ENCODE assay signal across 11 cellular contexts in the genomic region with DNA sequence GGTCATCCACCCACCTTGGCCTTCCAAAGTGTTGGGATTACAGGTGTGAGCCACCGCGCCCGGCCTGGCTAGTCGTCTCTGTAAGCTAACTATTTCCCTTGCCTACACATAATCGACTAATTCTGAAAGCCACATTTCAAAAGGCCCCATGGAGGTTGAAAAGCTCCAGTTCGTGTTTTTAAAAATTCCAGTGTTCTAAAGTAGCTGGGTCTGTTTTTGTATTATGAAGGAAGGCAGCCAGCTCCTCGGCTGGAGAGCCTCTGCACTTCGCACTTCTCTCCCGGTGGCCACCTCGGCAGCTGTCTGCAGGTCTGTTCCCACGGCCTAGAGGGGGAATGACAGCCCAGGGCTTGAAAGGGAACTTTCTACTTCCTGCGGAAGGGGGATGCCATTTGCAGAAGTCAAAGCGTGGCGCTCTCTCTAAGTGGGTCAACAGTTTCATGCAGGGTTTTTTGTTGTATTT. TPM values are rescaled to one million over a fixed set of nuclear protein-coding genes. Genes with fewer than 3 reads are reported as not detected.
DNase-seq lines count a peak whose midpoint lies in the region; ATAC-seq and TF ChIP-seq lines count a peak whose summit lies in the region.
"Had no signal": no experiment of that assay in that cellular context is flagged by ENCODE, and none has a peak within 500 bp of the region (broad histone marks: within the 10 kb centered on the region; RNA-seq: fewer than 3 reads in every experiment).

No MANE protein-coding gene starts in this region.

- no peak for TF ChIP-seq POLR2A in Peyer's patch (IDR thresholded peaks at IDR 0.05)

- peak overlapping the region; percentile 50 for H3K27ac Mint-ChIP-seq in activated CD4-positive, alpha-beta T cell treated with anti-CD3 and anti-CD28 coated beads, Interleukin-2, amount 10 ng/mL, durations not matched to agents 7 days and 5 days
- H3K27ac Mint-ChIP-seq in activated naive CD8-positive, alpha-beta T cell treated with anti-CD3 and anti-CD28 coated beads, Interleukin-2, amount 50 U/mL, for 24 hours, result peak overlapping the region; percentile 77

- no peaks in the 10 kb centered on the region for H3K36me3 ChIP-seq in Peyer's patch
- H3K36me3 ChIP-seq: cardiac muscle cell had no signal

- no peak for TF ChIP-seq CTCF in Peyer's patch (IDR thresholded peaks at IDR 0.05)

- no peaks in the 10 kb centered on the region for H3K36me3 Mint-ChIP-seq in activated CD4-positive, alpha-beta T cell treated with anti-CD3 and anti-CD28 coated beads, Interleukin-2, amount 10 ng/mL, durations not matched to agents 7 days and 5 days (ENCODE audit: low read depth)
- H3K36me3 Mint-ChIP-seq in activated naive CD8-positive, alpha-beta T cell treated with anti-CD3 and anti-CD28 coated beads, Interleukin-2, amount 50 U/mL, for 24 hours (ENCODE audit: low read depth), result no peaks in the 10 kb centered on the region

- CTCF ChIA-PET in activated CD4-positive, alpha-beta T cell treated with anti-CD3 and anti-CD28 coated beads, Interleukin-2, amount 10 ng/mL, durations not matched to agents 7 days and 5 days (lab: Charles Lee), result interaction anchor here (0.7 to 7.3 kb wide), 7 partner anchors 11 to 154 kb away, joined by 3 to 82 read pairs (median 40); a partner anchor contains a TSS

- peak; percentile 51 for ATAC-seq in activated naive CD8-positive, alpha-beta T cell treated with anti-CD3 and anti-CD28 coated beads, Interleukin-2, amount 50 U/mL, for 24 hours
- peak; percentile 67 for ATAC-seq in stimulated activated naive CD8-positive, alpha-beta T cell treated with anti-CD3 and anti-CD28 coated beads, Interleukin-15, Interleukin-2, amounts not matched to agents 100 U/mL and 50 U/mL, for 24 hours
- ATAC-seq: activated CD4-positive, CD25-positive, alpha-beta regulatory T cell treated with anti-CD3 and anti-CD28 coated beads, Interleukin-2, amount 50 U/mL, for 24 hours had no signal

- peak; percentile 25 for DNase-seq in activated CD4-positive, alpha-beta T cell treated with anti-CD3 and anti-CD28 coated beads, Interleukin-2, amount 10 ng/mL, durations not matched to agents 7 days and 5 days
- DNase-seq in activated CD4-positive, alpha-beta T cell treated with anti-CD3 and anti-CD28 coated beads for 4 hours, result no peak
- DNase-seq in Peyer's patch (peak in 2 of 3 donors; percentile 69 to 72), NCI-H2227 treated with DMSO at 0.1 percent for 48 hours (lab: John Stamatoyannopoulos, UW) (no peak), HUDEP-2 (lab: John Stamatoyannopoulos, UW; ENCODE audit: unreplicated experiment in 76 of 76) (no peak)
- DNase-seq in activated naive CD8-positive, alpha-beta T cell treated with anti-CD3 and anti-CD28 coated beads, Interleukin-2, amount 50 U/mL, for 24 hours, result peak; percentile 48
- DNase-seq in stimulated activated naive CD8-positive, alpha-beta T cell treated with anti-CD3 and anti-CD28 coated beads, Interleukin-15, Interleukin-2, amounts not matched to agents 100 U/mL and 50 U/mL, for 24 hours, result peak; percentile 52
- no peak for DNase-seq in activated CD4-positive, CD25-positive, alpha-beta regulatory T cell (lab: John Stamatoyannopoulos, UW)
- DNase-seq: NCI-H1436 treated with DMSO at 0.1 percent for 48 hours had no signal

- H3K27me3 Mint-ChIP-seq in activated CD4-positive, alpha-beta T cell treated with anti-CD3 and anti-CD28 coated beads, Interleukin-2, amount 10 ng/mL, durations not matched to agents 7 days and 5 days, result no peaks in the 10 kb centered on the region
- peaks cover 4% of the 10 kb centered on the region for H3K27me3 Mint-ChIP-seq in activated naive CD8-positive, alpha-beta T cell treated with anti-CD3 and anti-CD28 coated beads, Interleukin-2, amount 50 U/mL, for 24 hours

- no peak overlapping the region for H3K4me3 Mint-ChIP-seq in activated CD4-positive, alpha-beta T cell treated with anti-CD3 and anti-CD28 coated beads, Interleukin-2, amount 10 ng/mL, durations not matched to agents 7 days and 5 days
- H3K4me3 Mint-ChIP-seq in activated naive CD8-positive, alpha-beta T cell treated with anti-CD3 and anti-CD28 coated beads, Interleukin-2, amount 50 U/mL, for 24 hours, result peak overlapping the region; percentile 45

- peaks cover 40% of the 10 kb centered on the region for H3K4me1 Mint-ChIP-seq in activated CD4-positive, alpha-beta T cell treated with anti-CD3 and anti-CD28 coated beads, Interleukin-2, amount 10 ng/mL, durations not matched to agents 7 days and 5 days
- H3K4me1 Mint-ChIP-seq in activated naive CD8-positive, alpha-beta T cell treated with anti-CD3 and anti-CD28 coated beads, Interleukin-2, amount 50 U/mL, for 24 hours, result peaks cover 43% of the 10 kb centered on the region

- peaks cover 0 to 22% (median 6%) of the 10 kb centered on the region in 4 donors for H3K4me1 ChIP-seq in Peyer's patch

- H3K27ac ChIP-seq in Peyer's patch, result peak overlapping the region in 2 of 4 donors; percentile 31 to 49
- H3K27ac ChIP-seq: cardiac muscle cell had no signal

- no peaks in the 10 kb centered on the region for H3K27me3 ChIP-seq in Peyer's patch

- no peaks in the 10 kb centered on the region for H3K9me3 Mint-ChIP-seq in activated CD4-positive, alpha-beta T cell treated with anti-CD3 and anti-CD28 coated beads, Interleukin-2, amount 10 ng/mL, durations not matched to agents 7 days and 5 days
- no peaks in the 10 kb centered on the region for H3K9me3 Mint-ChIP-seq in activated naive CD8-positive, alpha-beta T cell treated with anti-CD3 and anti-CD28 coated beads, Interleukin-2, amount 50 U/mL, for 24 hours

- no peaks in the 10 kb centered on the region for H3K9me3 ChIP-seq in Peyer's patch

- POLR2A ChIA-PET in activated CD4-positive, alpha-beta T cell treated with anti-CD3 and anti-CD28 coated beads, Interleukin-2, amount 10 ng/mL, durations not matched to agents 7 days and 5 days (lab: Charles Lee), result interaction anchor here (1.1 kb wide), 1 partner anchor 56 kb away, joined by 3 read pairs; no protein-coding TSS in a partner anchor

- H3K4me3 ChIP-seq in Peyer's patch, result no peak overlapping the region
- H3K4me3 ChIP-seq: cardiac muscle cell had no signal

RNA-seq across cellular contexts. Expression of a gene that starts 16.9 kb away (rescaled TPM):
- total RNA-seq in activated CD4-positive, alpha-beta T cell treated with anti-CD3 and anti-CD28 coated beads, Interleukin-2, amount 10 ng/mL, durations not matched to agents 7 days and 5 days, result 10 to 100 TPM; 27.6 to 31.2 TPM
- total RNA-seq in Peyer's patch, result 1 to 10 TPM in 1 of 4 donors, not detected in 3; 1.2 TPM

RNA-seq across cellular contexts. Expression of a gene that starts 44.7 kb away (rescaled TPM):
- total RNA-seq in activated CD4-positive, alpha-beta T cell treated with anti-CD3 and anti-CD28 coated beads, Interleukin-2, amount 10 ng/mL, durations not matched to agents 7 days and 5 days, result 10 to 100 TPM; 33.6 to 39.4 TPM
- 100 to 1,000 TPM in 1 of 4 donors, 1 to 10 TPM in 3; 1.2 to 103 (median 5.7) TPM for total RNA-seq in Peyer's patch

Comparison
In these comparisons a context has a peak if more than half of its experiments do, and no peak if none do; other contexts are left out.
1. DNase-seq: peak in activated CD4-positive, alpha-beta T cell treated with anti-CD3 and anti-CD28 coated beads, Interleukin-2, amount 10 ng/mL, durations not matched to agents 7 days and 5 days (single experiment), Peyer's patch (2 of 3), activated naive CD8-positive, alpha-beta T cell treated with anti-CD3 and anti-CD28 coated beads, Interleukin-2, amount 50 U/mL, for 24 hours (single experiment) and stimulated activated naive CD8-positive, alpha-beta T cell treated with anti-CD3 and anti-CD28 coated beads, Interleukin-15, Interleukin-2, amounts not matched to agents 100 U/mL and 50 U/mL, for 24 hours (single experiment); none in activated CD4-positive, alpha-beta T cell treated with anti-CD3 and anti-CD28 coated beads for 4 hours (0 of 2), NCI-H2227 treated with DMSO at 0.1 percent for 48 hours (single experiment), HUDEP-2 (0 of 76) and activated CD4-positive, CD25-positive, alpha-beta regulatory T cell (0 of 4).
2. RNA of a gene that starts 16.9 kb away (total RNA-seq): 27.6 to 31.2 TPM in activated CD4-positive, alpha-beta T cell treated with anti-CD3 and anti-CD28 coated beads, Interleukin-2, amount 10 ng/mL, durations not matched to agents 7 days and 5 days; 1.2 TPM in Peyer's patch; every median in the first group is over 10 times any median in the second.